ENCODE assay signal across 1 cellular context in the genomic region with DNA sequence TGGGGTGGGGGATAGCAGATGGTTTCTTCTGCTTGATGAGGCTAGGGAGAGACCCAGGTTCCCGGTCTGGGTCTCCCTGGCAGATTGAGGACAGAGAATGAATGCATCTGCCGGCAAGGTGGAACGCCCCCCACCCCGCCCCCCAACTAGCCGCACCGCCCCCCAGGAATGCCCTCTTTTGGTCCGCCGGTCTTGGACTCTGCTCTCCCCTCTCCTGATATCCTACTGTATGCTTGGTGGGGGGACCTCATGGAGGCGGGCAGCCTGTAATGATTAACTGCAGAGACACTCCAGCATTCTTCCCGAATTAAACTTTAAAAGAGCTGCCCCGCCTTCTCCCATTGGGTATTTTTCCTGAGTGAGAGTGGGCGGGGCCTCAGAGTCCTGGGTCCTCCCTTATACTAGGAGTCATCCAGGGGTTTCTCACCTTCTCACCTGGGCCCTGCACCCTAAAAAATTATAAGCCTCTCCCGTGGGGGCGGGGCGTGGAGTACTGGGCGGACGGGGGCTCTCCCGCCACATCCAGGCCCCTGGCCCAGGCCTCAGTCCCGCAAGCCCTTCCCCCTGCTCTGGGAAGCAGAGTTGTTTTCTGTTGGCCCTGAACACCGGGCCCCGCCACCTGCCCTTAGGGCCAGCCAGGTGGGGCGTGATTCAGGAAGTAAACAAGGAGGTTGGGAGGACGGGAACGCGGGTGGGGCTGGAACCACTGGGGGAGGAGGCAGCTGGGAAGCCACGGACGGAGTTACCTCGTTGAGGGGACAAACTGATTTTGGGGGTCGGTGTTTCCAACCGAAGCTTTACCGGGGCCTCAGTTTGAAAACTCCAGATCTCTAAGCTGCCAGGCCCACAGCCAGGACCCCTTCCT.
TF ChIP-seq lines count a peak whose summit lies in the region.

No MANE protein-coding gene starts in this region.

TF ChIP-seq in HepG2, 621 proteins besides CTCF, POLR2A, EP300 and RAD21 (continued from another document and continues in another):
- TF ChIP-seq, protein P1, sequence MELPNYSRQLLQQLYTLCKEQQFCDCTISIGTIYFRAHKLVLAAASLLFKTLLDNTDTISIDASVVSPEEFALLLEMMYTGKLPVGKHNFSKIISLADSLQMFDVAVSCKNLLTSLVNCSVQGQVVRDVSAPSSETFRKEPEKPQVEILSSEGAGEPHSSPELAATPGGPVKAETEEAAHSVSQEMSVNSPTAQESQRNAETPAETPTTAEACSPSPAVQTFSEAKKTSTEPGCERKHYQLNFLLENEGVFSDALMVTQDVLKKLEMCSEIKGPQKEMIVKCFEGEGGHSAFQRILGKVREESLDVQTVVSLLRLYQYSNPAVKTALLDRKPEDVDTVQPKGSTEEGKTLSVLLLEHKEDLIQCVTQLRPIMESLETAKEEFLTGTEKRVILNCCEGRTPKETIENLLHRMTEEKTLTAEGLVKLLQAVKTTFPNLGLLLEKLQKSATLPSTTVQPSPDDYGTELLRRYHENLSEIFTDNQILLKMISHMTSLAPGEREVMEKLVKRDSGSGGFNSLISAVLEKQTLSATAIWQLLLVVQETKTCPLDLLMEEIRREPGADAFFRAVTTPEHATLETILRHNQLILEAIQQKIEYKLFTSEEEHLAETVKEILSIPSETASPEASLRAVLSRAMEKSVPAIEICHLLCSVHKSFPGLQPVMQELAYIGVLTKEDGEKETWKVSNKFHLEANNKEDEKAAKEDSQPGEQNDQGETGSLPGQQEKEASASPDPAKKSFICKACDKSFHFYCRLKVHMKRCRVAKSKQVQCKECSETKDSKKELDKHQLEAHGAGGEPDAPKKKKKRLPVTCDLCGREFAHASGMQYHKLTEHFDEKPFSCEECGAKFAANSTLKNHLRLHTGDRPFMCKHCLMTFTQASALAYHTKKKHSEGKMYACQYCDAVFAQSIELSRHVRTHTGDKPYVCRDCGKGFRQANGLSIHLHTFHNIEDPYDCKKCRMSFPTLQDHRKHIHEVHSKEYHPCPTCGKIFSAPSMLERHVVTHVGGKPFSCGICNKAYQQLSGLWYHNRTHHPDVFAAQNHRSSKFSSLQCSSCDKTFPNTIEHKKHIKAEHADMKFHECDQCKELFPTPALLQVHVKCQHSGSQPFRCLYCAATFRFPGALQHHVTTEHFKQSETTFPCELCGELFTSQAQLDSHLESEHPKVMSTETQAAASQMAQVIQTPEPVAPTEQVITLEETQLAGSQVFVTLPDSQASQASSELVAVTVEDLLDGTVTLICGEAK (IDR thresholded peaks at IDR 0.05), result no peak
- TF ChIP-seq, protein P1 (CRISPR knock-in tag; IDR thresholded peaks at IDR 0.05), result peak; percentile 44; the same call in 1 of the 2 replicates
- TF ChIP-seq ZNF615 (CRISPR knock-in tag; IDR thresholded peaks at IDR 0.05; ENCODE audit: borderline replicate concordance) (no peak), CEBPG (CRISPR knock-in tag; IDR thresholded peaks at IDR 0.05) (peak; percentile 15; the same call in 1 of the 2 replicates), ESRRA (CRISPR knock-in tag; IDR thresholded peaks at IDR 0.05; ENCODE audit: low read depth) (peak; percentile 78), HDAC1 (CRISPR knock-in tag; IDR thresholded peaks at IDR 0.05) (peak; percentile 94), KLF11 (CRISPR knock-in tag; IDR thresholded peaks at IDR 0.05) (peak; percentile 43; the same call in 1 of the 2 replicates), ZNF768 (CRISPR knock-in tag; IDR thresholded peaks at IDR 0.05) (peak; percentile 57; the same call in 1 of the 2 replicates), BORCS8-MEF2B (CRISPR knock-in tag; IDR thresholded peaks at IDR 0.05) (no peak; the same call in none of the 2 replicates), CREM (IDR thresholded peaks at IDR 0.05) (peak; percentile 60), CREM (CRISPR knock-in tag; IDR thresholded peaks at IDR 0.05) (no peak), ETV6 (CRISPR knock-in tag; conservative IDR thresholded peaks at IDR 0.05) (no peak; the same call in 1 of the 2 replicates), BRCA1 (CRISPR knock-in tag; IDR thresholded peaks at IDR 0.05) (no peak), YEATS2 (CRISPR knock-in tag; IDR thresholded peaks at IDR 0.05; ENCODE audit: borderline replicate concordance) (peak; percentile 74; the same call in 1 of the 2 replicates), FOXK2 (IDR thresholded peaks at IDR 0.05) (peak; percentile 82), NCOA5 (CRISPR knock-in tag; IDR thresholded peaks at IDR 0.05) (no peak), ZNF772 (CRISPR knock-in tag; IDR thresholded peaks at IDR 0.05) (peak; percentile 89), ZNF747 (CRISPR knock-in tag; IDR thresholded peaks at IDR 0.05; ENCODE audit: borderline replicate concordance) (no peak), ZNF569 (CRISPR knock-in tag; IDR thresholded peaks at IDR 0.05; ENCODE audit: borderline replicate concordance) (no peak), ZNF598 (CRISPR knock-in tag; IDR thresholded peaks at IDR 0.05; ENCODE audit: borderline replicate concordance) (no peak; the same call in 1 of the 2 replicates), ISX (CRISPR knock-in tag; conservative IDR thresholded peaks at IDR 0.05) (no peak), ZNF225 (CRISPR knock-in tag; IDR thresholded peaks at IDR 0.05) (peak; percentile 66; the same call in 1 of the 2 replicates), TMF1 (CRISPR knock-in tag; IDR thresholded peaks at IDR 0.05; ENCODE audit: low read depth) (no peak), ZNF138 (CRISPR knock-in tag; IDR thresholded peaks at IDR 0.05; ENCODE audit: low read depth) (no peak)
- TF ChIP-seq, protein P2, sequence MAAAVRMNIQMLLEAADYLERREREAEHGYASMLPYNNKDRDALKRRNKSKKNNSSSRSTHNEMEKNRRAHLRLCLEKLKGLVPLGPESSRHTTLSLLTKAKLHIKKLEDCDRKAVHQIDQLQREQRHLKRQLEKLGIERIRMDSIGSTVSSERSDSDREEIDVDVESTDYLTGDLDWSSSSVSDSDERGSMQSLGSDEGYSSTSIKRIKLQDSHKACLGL (CRISPR knock-in tag; IDR thresholded peaks at IDR 0.05), result peak; percentile 71; the same call in 1 of the 2 replicates
- TF ChIP-seq, protein P3, sequence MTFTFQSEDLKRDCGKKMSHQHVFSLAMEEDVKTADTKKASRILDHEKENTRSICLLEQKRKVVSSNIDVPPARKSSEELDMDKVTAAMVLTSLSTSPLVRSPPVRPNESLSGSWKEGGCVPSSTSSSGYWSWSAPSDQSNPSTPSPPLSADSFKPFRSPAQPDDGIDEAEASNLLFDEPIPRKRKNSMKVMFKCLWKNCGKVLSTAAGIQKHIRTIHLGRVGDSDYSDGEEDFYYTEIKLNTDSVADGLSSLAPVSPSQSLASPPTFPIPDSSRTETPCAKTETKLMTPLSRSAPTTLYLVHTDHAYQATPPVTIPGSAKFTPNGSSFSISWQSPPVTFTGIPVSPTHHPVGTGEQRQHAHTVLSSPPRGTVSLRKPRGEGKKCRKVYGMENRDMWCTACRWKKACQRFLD (CRISPR knock-in tag; IDR thresholded peaks at IDR 0.05; ENCODE audit: borderline replicate concordance), result no peak
- TF ChIP-seq, protein P4, sequence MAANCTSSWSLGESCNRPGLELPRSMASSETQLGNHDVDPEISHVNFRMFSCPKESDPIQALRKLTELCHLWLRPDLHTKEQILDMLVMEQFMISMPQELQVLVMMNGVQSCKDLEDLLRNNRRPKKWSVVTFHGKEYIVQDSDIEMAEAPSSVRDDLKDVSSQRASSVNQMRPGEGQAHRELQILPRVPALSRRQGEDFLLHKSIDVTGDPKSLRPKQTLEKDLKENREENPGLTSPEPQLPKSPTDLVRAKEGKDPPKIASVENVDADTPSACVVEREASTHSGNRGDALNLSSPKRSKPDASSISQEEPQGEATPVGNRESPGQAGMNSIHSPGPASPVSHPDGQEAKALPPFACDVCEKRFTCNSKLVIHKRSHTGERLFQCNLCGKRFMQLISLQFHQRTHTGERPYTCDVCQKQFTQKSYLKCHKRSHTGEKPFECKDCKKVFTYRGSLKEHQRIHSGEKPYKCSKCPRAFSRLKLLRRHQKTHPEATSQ (CRISPR knock-in tag; IDR thresholded peaks at IDR 0.05; ENCODE audit: borderline replicate concordance), result no peak
- TF ChIP-seq, protein P5, sequence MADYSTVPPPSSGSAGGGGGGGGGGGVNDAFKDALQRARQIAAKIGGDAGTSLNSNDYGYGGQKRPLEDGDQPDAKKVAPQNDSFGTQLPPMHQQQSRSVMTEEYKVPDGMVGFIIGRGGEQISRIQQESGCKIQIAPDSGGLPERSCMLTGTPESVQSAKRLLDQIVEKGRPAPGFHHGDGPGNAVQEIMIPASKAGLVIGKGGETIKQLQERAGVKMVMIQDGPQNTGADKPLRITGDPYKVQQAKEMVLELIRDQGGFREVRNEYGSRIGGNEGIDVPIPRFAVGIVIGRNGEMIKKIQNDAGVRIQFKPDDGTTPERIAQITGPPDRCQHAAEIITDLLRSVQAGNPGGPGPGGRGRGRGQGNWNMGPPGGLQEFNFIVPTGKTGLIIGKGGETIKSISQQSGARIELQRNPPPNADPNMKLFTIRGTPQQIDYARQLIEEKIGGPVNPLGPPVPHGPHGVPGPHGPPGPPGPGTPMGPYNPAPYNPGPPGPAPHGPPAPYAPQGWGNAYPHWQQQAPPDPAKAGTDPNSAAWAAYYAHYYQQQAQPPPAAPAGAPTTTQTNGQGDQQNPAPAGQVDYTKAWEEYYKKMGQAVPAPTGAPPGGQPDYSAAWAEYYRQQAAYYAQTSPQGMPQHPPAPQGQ (CRISPR knock-in tag; IDR thresholded peaks at IDR 0.05; ENCODE audit: borderline replicate concordance), result no peak; the same call in 1 of the 2 replicates
- TF ChIP-seq, protein P6, sequence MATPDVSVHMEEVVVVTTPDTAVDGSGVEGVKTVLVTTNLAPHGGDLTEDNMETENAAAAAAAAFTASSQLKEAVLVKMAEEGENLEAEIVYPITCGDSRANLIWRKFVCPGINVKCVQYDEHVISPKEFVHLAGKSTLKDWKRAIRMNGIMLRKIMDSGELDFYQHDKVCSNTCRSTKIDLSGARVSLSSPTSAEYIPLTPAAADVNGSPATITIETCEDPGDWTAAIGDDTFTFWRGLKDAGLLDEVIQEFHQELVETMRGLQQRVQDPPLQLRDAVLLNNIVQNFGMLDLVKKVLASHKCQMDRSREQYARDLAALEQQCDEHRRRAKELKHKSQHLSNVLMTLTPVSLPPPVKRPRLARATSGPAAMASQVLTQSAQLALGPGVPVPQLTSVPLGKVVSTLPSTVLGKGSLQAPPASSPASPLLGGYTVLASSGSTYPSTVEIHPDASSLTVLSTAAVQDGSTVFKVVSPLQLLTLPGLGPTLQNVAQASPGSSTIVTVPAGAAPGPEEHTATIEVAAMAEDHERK (CRISPR knock-in tag; IDR thresholded peaks at IDR 0.05; ENCODE audit: low read depth), result no peak
- TF ChIP-seq, protein P7, sequence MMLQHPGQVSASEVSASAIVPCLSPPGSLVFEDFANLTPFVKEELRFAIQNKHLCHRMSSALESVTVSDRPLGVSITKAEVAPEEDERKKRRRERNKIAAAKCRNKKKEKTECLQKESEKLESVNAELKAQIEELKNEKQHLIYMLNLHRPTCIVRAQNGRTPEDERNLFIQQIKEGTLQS (CRISPR knock-in tag; IDR thresholded peaks at IDR 0.05), result no peak
- TF ChIP-seq, protein P8, sequence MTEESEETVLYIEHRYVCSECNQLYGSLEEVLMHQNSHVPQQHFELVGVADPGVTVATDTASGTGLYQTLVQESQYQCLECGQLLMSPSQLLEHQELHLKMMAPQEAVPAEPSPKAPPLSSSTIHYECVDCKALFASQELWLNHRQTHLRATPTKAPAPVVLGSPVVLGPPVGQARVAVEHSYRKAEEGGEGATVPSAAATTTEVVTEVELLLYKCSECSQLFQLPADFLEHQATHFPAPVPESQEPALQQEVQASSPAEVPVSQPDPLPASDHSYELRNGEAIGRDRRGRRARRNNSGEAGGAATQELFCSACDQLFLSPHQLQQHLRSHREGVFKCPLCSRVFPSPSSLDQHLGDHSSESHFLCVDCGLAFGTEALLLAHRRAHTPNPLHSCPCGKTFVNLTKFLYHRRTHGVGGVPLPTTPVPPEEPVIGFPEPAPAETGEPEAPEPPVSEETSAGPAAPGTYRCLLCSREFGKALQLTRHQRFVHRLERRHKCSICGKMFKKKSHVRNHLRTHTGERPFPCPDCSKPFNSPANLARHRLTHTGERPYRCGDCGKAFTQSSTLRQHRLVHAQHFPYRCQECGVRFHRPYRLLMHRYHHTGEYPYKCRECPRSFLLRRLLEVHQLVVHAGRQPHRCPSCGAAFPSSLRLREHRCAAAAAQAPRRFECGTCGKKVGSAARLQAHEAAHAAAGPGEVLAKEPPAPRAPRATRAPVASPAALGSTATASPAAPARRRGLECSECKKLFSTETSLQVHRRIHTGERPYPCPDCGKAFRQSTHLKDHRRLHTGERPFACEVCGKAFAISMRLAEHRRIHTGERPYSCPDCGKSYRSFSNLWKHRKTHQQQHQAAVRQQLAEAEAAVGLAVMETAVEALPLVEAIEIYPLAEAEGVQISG (CRISPR knock-in tag; IDR thresholded peaks at IDR 0.05), result peak; percentile 70
- TF ChIP-seq, protein P9, sequence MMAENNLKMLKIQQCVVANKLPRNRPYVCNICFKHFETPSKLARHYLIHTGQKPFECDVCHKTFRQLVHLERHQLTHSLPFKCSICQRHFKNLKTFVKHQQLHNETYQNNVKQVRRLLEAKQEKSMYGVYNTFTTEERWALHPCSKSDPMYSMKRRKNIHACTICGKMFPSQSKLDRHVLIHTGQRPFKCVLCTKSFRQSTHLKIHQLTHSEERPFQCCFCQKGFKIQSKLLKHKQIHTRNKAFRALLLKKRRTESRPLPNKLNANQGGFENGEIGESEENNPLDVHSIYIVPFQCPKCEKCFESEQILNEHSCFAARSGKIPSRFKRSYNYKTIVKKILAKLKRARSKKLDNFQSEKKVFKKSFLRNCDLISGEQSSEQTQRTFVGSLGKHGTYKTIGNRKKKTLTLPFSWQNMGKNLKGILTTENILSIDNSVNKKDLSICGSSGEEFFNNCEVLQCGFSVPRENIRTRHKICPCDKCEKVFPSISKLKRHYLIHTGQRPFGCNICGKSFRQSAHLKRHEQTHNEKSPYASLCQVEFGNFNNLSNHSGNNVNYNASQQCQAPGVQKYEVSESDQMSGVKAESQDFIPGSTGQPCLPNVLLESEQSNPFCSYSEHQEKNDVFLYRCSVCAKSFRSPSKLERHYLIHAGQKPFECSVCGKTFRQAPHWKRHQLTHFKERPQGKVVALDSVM (CRISPR knock-in tag; IDR thresholded peaks at IDR 0.05), result no peak
